ENCODE assay signal across 1 cellular context in genomic region chr4:154741131-154741530, GRCh38.
TF ChIP-seq lines count a peak whose summit lies in the region.

No MANE protein-coding gene starts in this region.

TF ChIP-seq in endothelial cell of umbilical vein, 7 proteins besides CTCF, POLR2A, EP300 and RAD21:
- TF ChIP-seq EZH2 (IDR thresholded peaks at IDR 0.05; ENCODE audit: borderline replicate concordance, low read depth, low read length, severe bottlenecking) (peak; percentile 63), POLR2AphosphoS5 (IDR thresholded peaks at IDR 0.05; ENCODE audit: insufficient read depth, low read depth, low read length) (no peak)
- TF ChIP-seq, protein P1, sequence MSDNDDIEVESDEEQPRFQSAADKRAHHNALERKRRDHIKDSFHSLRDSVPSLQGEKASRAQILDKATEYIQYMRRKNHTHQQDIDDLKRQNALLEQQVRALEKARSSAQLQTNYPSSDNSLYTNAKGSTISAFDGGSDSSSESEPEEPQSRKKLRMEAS (IDR thresholded peaks at IDR 0.05; ENCODE audit: insufficient read depth, insufficient read length): no peak
TF ChIP-seq in endothelial cell of umbilical vein: peak in this region for 1.
